ENCODE assay signal across 1 cellular context in the genomic region with DNA sequence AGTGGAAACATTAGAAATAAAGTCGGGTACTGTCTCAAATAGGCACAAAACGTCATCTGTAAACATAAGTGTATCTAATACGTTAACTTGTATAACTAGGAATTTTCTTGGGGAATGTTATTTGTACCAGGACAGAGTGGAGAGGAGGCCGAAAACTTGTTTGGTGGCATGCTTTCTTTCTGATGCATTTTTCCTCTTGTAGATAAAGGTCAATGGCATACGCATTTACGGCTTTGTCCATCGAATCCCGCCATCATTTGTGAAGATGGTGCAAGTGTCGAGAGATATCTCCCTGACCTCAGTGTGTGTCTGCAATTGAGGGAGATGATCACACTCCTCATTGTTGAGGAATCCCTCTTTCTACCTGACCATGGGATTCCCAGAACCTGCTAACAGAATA.
TF ChIP-seq lines count a peak whose summit lies in the region.

No MANE protein-coding gene starts in this region.

TF ChIP-seq in H1, 55 proteins besides CTCF, POLR2A, EP300 and RAD21 (continued from another document):
- TF ChIP-seq RFX5 (IDR thresholded peaks at IDR 0.05; ENCODE audit: borderline replicate concordance, low read depth, low read length) (no peak), YY1 (IDR thresholded peaks at IDR 0.05; ENCODE audit: low read depth, low read length) (no peak), CTBP2 (IDR thresholded peaks at IDR 0.05; ENCODE audit: borderline replicate concordance, insufficient read depth, insufficient read length, low read length) (no peak), SP4 (IDR thresholded peaks at IDR 0.05; ENCODE audit: low read length) (no peak), SP2 (IDR thresholded peaks at IDR 0.05; ENCODE audit: low read length) (no peak), FOSL1 (IDR thresholded peaks at IDR 0.05; ENCODE audit: insufficient read depth, low read depth, low read length) (no peak), RBBP5 (IDR thresholded peaks at IDR 0.05; ENCODE audit: borderline replicate concordance, low read depth, low read length) (no peak), E2F6 (IDR thresholded peaks at IDR 0.05) (no peak), TCF12 (IDR thresholded peaks at IDR 0.05; ENCODE audit: low read depth, low read length) (no peak), SAP30 (IDR thresholded peaks at IDR 0.05; ENCODE audit: insufficient read depth, insufficient replicate concordance, low read length) (no peak), CBX5 (IDR thresholded peaks at IDR 0.05; ENCODE audit: low read depth, low read length) (no peak), BRCA1 (IDR thresholded peaks at IDR 0.05; ENCODE audit: low read depth, low read length) (no peak), CEBPB (IDR thresholded peaks at IDR 0.05; ENCODE audit: low read depth, low read length) (no peak), TEAD4 (IDR thresholded peaks at IDR 0.05; ENCODE audit: low read depth, low read length) (no peak)
- TF ChIP-seq, protein P1, sequence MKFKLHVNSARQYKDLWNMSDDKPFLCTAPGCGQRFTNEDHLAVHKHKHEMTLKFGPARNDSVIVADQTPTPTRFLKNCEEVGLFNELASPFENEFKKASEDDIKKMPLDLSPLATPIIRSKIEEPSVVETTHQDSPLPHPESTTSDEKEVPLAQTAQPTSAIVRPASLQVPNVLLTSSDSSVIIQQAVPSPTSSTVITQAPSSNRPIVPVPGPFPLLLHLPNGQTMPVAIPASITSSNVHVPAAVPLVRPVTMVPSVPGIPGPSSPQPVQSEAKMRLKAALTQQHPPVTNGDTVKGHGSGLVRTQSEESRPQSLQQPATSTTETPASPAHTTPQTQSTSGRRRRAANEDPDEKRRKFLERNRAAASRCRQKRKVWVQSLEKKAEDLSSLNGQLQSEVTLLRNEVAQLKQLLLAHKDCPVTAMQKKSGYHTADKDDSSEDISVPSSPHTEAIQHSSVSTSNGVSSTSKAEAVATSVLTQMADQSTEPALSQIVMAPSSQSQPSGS (IDR thresholded peaks at IDR 0.05; ENCODE audit: low read length), result no peak
TF ChIP-seq in H1: peak in this region for 0.
